12 cellular contexts compared by ENCODE assay signal in the genomic region with DNA sequence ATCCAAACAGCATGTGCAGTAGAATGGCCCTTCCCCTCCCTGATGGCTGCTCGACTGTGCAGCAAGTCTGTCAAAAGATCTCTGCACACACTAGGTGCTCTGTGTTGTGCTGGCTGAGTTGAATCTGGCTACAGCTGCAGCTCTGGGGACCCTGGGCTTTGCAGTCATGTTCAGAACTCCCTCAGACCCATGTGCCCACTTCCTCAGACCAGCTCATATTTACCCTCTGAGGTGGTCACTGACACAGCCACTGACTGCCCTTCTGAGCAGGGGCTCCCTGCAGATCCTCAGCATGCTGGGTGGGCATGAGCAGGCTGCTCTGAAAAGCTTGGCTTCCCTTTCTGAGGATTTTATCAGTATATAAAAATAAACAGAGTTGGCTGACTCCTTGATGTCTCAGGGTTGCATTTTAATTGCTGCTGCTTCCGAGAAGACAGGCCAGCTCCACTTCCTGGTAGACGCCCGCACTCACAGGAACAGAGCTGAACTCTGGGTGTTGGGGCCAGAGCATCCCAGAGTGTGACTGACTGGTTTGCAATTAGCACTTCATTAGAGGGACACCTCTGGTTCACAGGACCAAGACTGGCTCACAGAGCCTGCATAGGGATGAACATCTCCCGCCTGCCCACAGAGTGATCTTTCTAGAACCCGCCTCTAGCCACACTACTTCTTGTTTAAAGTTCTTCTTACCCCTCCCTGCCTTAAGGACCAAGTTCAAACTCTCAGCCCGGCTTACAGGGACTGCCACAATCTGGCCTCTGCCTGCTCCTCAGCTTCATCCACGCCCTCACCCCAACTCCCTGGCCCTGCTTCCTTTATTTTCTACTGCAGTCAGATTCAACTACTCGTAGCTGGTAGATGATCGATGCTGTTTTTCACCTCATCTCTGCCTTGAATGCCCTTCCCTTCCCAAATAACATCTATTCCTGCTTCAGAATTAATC.
DNase-seq lines count a peak whose midpoint lies in the region; ATAC-seq and TF ChIP-seq lines count a peak whose summit lies in the region.
"Had no signal": no experiment of that assay in that cellular context is flagged by ENCODE, and none has a peak within 500 bp of the region (broad histone marks: within the 10 kb centered on the region; RNA-seq: fewer than 3 reads in every experiment).

No MANE protein-coding gene starts in this region.

- DNase-seq in activated CD8-positive, alpha-beta memory T cell treated with anti-CD3 and anti-CD28 coated beads, Interleukin-2, amount 10 ng/mL, durations not matched to agents 7 days and 5 days, result no peak
- no peak for DNase-seq in activated CD8-positive, alpha-beta memory T cell treated with anti-CD3 and anti-CD28 coated beads, Interleukin-2, amount 50 U/mL, for 48 hours
- DNase-seq in activated CD8-positive, alpha-beta T cell treated with anti-CD3 and anti-CD28 coated beads for 36 hours, result peak; percentile 24
- peak; percentile 65 for DNase-seq in islet precursor cell
- DNase-seq in smooth muscle cell (lab: John Stamatoyannopoulos, UW; ENCODE audit: unreplicated experiment), result no peak
- DNase-seq in erythroblast (lab: John Stamatoyannopoulos, UW), result no peak
- no peak for DNase-seq in ureter (ENCODE audit: low spot score)
- DNase-seq in NCI-H2081 (lab: John Stamatoyannopoulos, UW), result no peak
- DNase-seq: activated T-cell treated with anti-CD3 and anti-CD28 coated beads, Interleukin-2, amount 50 U/mL, for 1 hour; NCI-H1105 treated with DMSO at 0.1 percent for 48 hours; right lobe of liver had no signal

- peak overlapping the region; percentile 14 for H3K9ac ChIP-seq in smooth muscle cell (ENCODE audit: low read depth)

- TF ChIP-seq POLR2A in erythroblast (IDR thresholded peaks at IDR 0.05; ENCODE audit: low read length), result no peak

- no peaks in the 10 kb centered on the region for H3K9me3 Mint-ChIP-seq in activated CD8-positive, alpha-beta memory T cell treated with anti-CD3 and anti-CD28 coated beads, Interleukin-2, amount 10 ng/mL, durations not matched to agents 7 days and 5 days (ENCODE audit: low read depth)
- no peaks in the 10 kb centered on the region for H3K9me3 Mint-ChIP-seq in activated CD8-positive, alpha-beta T cell treated with anti-CD3 and anti-CD28 coated beads for 36 hours
- H3K9me3 Mint-ChIP-seq: dendritic cell treated with granulocyte-macrophage colony-stimulating factor and Interleukin-4, amounts not matched to agents 40 ng/mL and 50 ng/mL, for 4 days had no signal

- no peaks in the 10 kb centered on the region for H3K27me3 ChIP-seq in smooth muscle cell (ENCODE audit: low read depth)
- H3K27me3 ChIP-seq: right lobe of liver had no signal

- H3F3A ChIP-seq in smooth muscle cell (ENCODE audit: low read depth), result peaks cover 6% of the 10 kb centered on the region

- CTCF ChIA-PET in activated CD8-positive, alpha-beta memory T cell treated with anti-CD3 and anti-CD28 coated beads, Interleukin-2, amount 10 ng/mL, durations not matched to agents 7 days and 5 days (lab: Charles Lee), result no interaction called here
- CTCF ChIA-PET in activated CD8-positive, alpha-beta T cell treated with anti-CD3 and anti-CD28 coated beads for 36 hours (lab: Charles Lee), result interaction anchor here (1.1 to 1.5 kb wide), 2 partner anchors 25 to 116 kb away, joined by 3 to 4 read pairs; no protein-coding TSS in a partner anchor

- H3K4me2 ChIP-seq in smooth muscle cell, result peak overlapping the region; percentile 65

- peaks cover 6% of the 10 kb centered on the region for H3K4me1 Mint-ChIP-seq in activated CD8-positive, alpha-beta memory T cell treated with anti-CD3 and anti-CD28 coated beads, Interleukin-2, amount 10 ng/mL, durations not matched to agents 7 days and 5 days
- peaks cover 4% of the 10 kb centered on the region for H3K4me1 Mint-ChIP-seq in activated CD8-positive, alpha-beta T cell treated with anti-CD3 and anti-CD28 coated beads for 36 hours (ENCODE audit: low read depth)

- no peak overlapping the region for H3K27ac Mint-ChIP-seq in activated CD8-positive, alpha-beta memory T cell treated with anti-CD3 and anti-CD28 coated beads, Interleukin-2, amount 10 ng/mL, durations not matched to agents 7 days and 5 days
- H3K27ac Mint-ChIP-seq in activated CD8-positive, alpha-beta T cell treated with anti-CD3 and anti-CD28 coated beads for 36 hours, result no peak overlapping the region

- H3K36me3 Mint-ChIP-seq in activated CD8-positive, alpha-beta memory T cell treated with anti-CD3 and anti-CD28 coated beads, Interleukin-2, amount 10 ng/mL, durations not matched to agents 7 days and 5 days, result no peaks in the 10 kb centered on the region
- no peaks in the 10 kb centered on the region for H3K36me3 Mint-ChIP-seq in activated CD8-positive, alpha-beta T cell treated with anti-CD3 and anti-CD28 coated beads for 36 hours (ENCODE audit: low read depth)

- H3K4me3 ChIP-seq in smooth muscle cell, result no peak overlapping the region
- H3K4me3 ChIP-seq: right lobe of liver had no signal

- no peak overlapping the region for H3K4me3 Mint-ChIP-seq in activated CD8-positive, alpha-beta memory T cell treated with anti-CD3 and anti-CD28 coated beads, Interleukin-2, amount 10 ng/mL, durations not matched to agents 7 days and 5 days
- H3K4me3 Mint-ChIP-seq in activated CD8-positive, alpha-beta T cell treated with anti-CD3 and anti-CD28 coated beads for 36 hours, result no peak overlapping the region
- H3K4me3 Mint-ChIP-seq: dendritic cell treated with granulocyte-macrophage colony-stimulating factor and Interleukin-4, amounts not matched to agents 40 ng/mL and 50 ng/mL, for 4 days had no signal

- WGBS in smooth muscle cell (ENCODE audit: low lambda C conversion rate), result 36% methylated on average over 10 of the region's 10 CpGs

- no peaks in the 10 kb centered on the region for H3K79me2 ChIP-seq in smooth muscle cell (ENCODE audit: low read depth)

- peaks cover 10% of the 10 kb centered on the region for H3K4me1 ChIP-seq in smooth muscle cell (ENCODE audit: low read depth)

- H2AFZ ChIP-seq in smooth muscle cell (ENCODE audit: low read depth), result peak overlapping the region; percentile 7

- intact Hi-C loops in activated CD8-positive, alpha-beta T cell treated with anti-CD3 and anti-CD28 coated beads for 36 hours (cut with micrococcal nuclease), result no loop called here

- ATAC-seq in activated CD8-positive, alpha-beta memory T cell treated with anti-CD3 and anti-CD28 coated beads, Interleukin-2, amount 10 ng/mL, durations not matched to agents 7 days and 5 days, result peak; percentile 23
- ATAC-seq in activated CD8-positive, alpha-beta T cell treated with anti-CD3 and anti-CD28 coated beads for 36 hours, result peak; percentile 55

- H3K27ac ChIP-seq in smooth muscle cell (ENCODE audit: low read depth), result peak overlapping the region; percentile 79
- H3K27ac ChIP-seq: right lobe of liver had no signal

- peaks cover 13% of the 10 kb centered on the region for H3K27me3 Mint-ChIP-seq in activated CD8-positive, alpha-beta memory T cell treated with anti-CD3 and anti-CD28 coated beads, Interleukin-2, amount 10 ng/mL, durations not matched to agents 7 days and 5 days
- H3K27me3 Mint-ChIP-seq in activated CD8-positive, alpha-beta T cell treated with anti-CD3 and anti-CD28 coated beads for 36 hours, result no peaks in the 10 kb centered on the region

- no peaks in the 10 kb centered on the region for H4K20me1 ChIP-seq in smooth muscle cell (ENCODE audit: low read depth)

- TF ChIP-seq CTCF in activated CD8-positive, alpha-beta T cell treated with anti-CD3 and anti-CD28 coated beads for 36 hours (IDR thresholded peaks at IDR 0.05), result no peak
- TF ChIP-seq CTCF in smooth muscle cell (IDR thresholded peaks at IDR 0.05; ENCODE audit: borderline replicate concordance, insufficient read depth, poor library complexity, severe bottlenecking), result no peak

- no peaks in the 10 kb centered on the region for H3K36me3 ChIP-seq in smooth muscle cell (ENCODE audit: low read depth)
- H3K36me3 ChIP-seq: right lobe of liver had no signal

- POLR2A ChIA-PET in activated CD8-positive, alpha-beta T cell treated with anti-CD3 and anti-CD28 coated beads for 36 hours (lab: Charles Lee), result no interaction called here

- H3K9me3 ChIP-seq in smooth muscle cell (replicated peaks; ENCODE audit: low read depth), result no peaks in the 10 kb centered on the region
- H3K9me3 ChIP-seq: right lobe of liver had no signal

Comparison
In these comparisons a context has a peak if more than half of its experiments do, and no peak if none do; other contexts are left out.
1. DNase-seq: peak in activated CD8-positive, alpha-beta T cell treated with anti-CD3 and anti-CD28 coated beads for 36 hours (single experiment) and islet precursor cell (single experiment); none in activated CD8-positive, alpha-beta memory T cell treated with anti-CD3 and anti-CD28 coated beads, Interleukin-2, amount 10 ng/mL, durations not matched to agents 7 days and 5 days (single experiment), activated CD8-positive, alpha-beta memory T cell treated with anti-CD3 and anti-CD28 coated beads, Interleukin-2, amount 50 U/mL, for 48 hours (single experiment), smooth muscle cell (single experiment), erythroblast (0 of 2), ureter (single experiment) and NCI-H2081 (0 of 2).